Comparison of ENCODE assay signal across 1 cellular context in genomic region chr19:7881910-7882309, GRCh38.
TF ChIP-seq lines count a peak whose summit lies in the region.

No MANE protein-coding gene starts in this region.

TF ChIP-seq in K562, 482 proteins besides CTCF, POLR2A, EP300 and RAD21:
- TF ChIP-seq ZNF23 (CRISPR knock-in tag; IDR thresholded peaks at IDR 0.05) = no peak
- TF ChIP-seq NFIC (IDR thresholded peaks at IDR 0.05) = no peak
- peak; percentile 92 for TF ChIP-seq BCOR (IDR thresholded peaks at IDR 0.05)
- TF ChIP-seq RCOR1 (IDR thresholded peaks at IDR 0.05; ENCODE audit: borderline replicate concordance in 1 of 2, low read depth in 2 of 2, low read length in 2 of 2) = peak in 1 of 2 experiments; percentile 31; a peak in 1 of 4 replicates
- TF ChIP-seq CTCFL (IDR thresholded peaks at IDR 0.05; ENCODE audit: borderline replicate concordance, insufficient read depth, low read depth, low read length, poor library complexity, severe bottlenecking) = no peak
- TF ChIP-seq HNRNPLL (IDR thresholded peaks at IDR 0.05; ENCODE audit: low read depth, low read length, poor library complexity, severe bottlenecking) = no peak
- no peak for TF ChIP-seq MTA3 (IDR thresholded peaks at IDR 0.05; ENCODE audit: borderline replicate concordance)
- no peak for TF ChIP-seq ZNF239 (CRISPR knock-in tag; IDR thresholded peaks at IDR 0.05)
- TF ChIP-seq RBM34 (IDR thresholded peaks at IDR 0.05; ENCODE audit: borderline replicate concordance, insufficient read depth, low read length) = no peak
- TF ChIP-seq DIDO1 (tag; IDR thresholded peaks at IDR 0.05; ENCODE audit: low read depth) = no peak
- TF ChIP-seq PHF21A (IDR thresholded peaks at IDR 0.05; ENCODE audit: borderline replicate concordance, low read depth) = no peak
- TF ChIP-seq TBL1XR1 (IDR thresholded peaks at IDR 0.05; ENCODE audit: low read length in 2 of 2) = no peak
- TF ChIP-seq TAF1 (IDR thresholded peaks at IDR 0.05; ENCODE audit: control insufficient read depth, extremely low read depth, insufficient read depth, low read length, severe bottlenecking) = no peak
- TF ChIP-seq USF1 (CRISPR knock-in tag; IDR thresholded peaks at IDR 0.05) = no peak
- TF ChIP-seq FUS (optimal IDR thresholded peaks at IDR 0.05; ENCODE audit: low read depth, low read length) = no peak
- no peak for TF ChIP-seq JUND (IDR thresholded peaks at IDR 0.05; ENCODE audit: borderline replicate concordance, low read depth, low read length)
- no peak for TF ChIP-seq JUND (tag; IDR thresholded peaks at IDR 0.05; ENCODE audit: borderline replicate concordance, low read depth, low read length)
- TF ChIP-seq ARNT (IDR thresholded peaks at IDR 0.05) = no peak
- TF ChIP-seq CHCHD3 (CRISPR knock-in tag; IDR thresholded peaks at IDR 0.05) = no peak
- TF ChIP-seq SETDB1 (IDR thresholded peaks at IDR 0.05; ENCODE audit: low read length) = no peak
- no peak for TF ChIP-seq ATF3 (IDR thresholded peaks at IDR 0.05)
- TF ChIP-seq ATF3 (CRISPR knock-in tag; conservative IDR thresholded peaks at IDR 0.05) = no peak
- TF ChIP-seq ZNF699 (CRISPR knock-in tag; IDR thresholded peaks at IDR 0.05; ENCODE audit: insufficient replicate concordance) = no peak
- 0 out of 2 replicates have a peak, but pooled peaks have one; percentile 68 for TF ChIP-seq PTBP1 (IDR thresholded peaks at IDR 0.05; ENCODE audit: low read depth, low read length)
- TF ChIP-seq ZNF146 (CRISPR knock-in tag; IDR thresholded peaks at IDR 0.05; ENCODE audit: unreplicated experiment) = peak; percentile 99
- peak; percentile 80 for TF ChIP-seq RBM25 (IDR thresholded peaks at IDR 0.05; ENCODE audit: low read depth, low read length, severe bottlenecking)
- TF ChIP-seq ADNP (tag; IDR thresholded peaks at IDR 0.05) = peak; percentile 62
- TF ChIP-seq CHD4 (IDR thresholded peaks at IDR 0.05; ENCODE audit: insufficient read depth, insufficient replicate concordance, low read depth, low read length, poor library complexity, severe bottlenecking) = peak; percentile 38
- peak; percentile 45 to 77; a peak in 3 of 4 replicates for TF ChIP-seq KDM1A (IDR thresholded peaks at IDR 0.05)
- TF ChIP-seq HIVEP1 (CRISPR knock-in tag; IDR thresholded peaks at IDR 0.05) = no peak
